ENCODE assay signal across 8 cellular contexts in genomic region chr14:77761205-77761931, GRCh38. TPM values are rescaled to one million over a fixed set of nuclear protein-coding genes. Genes with fewer than 3 reads are reported as not detected.
DNase-seq lines count a peak whose midpoint lies in the region; ATAC-seq and TF ChIP-seq lines count a peak whose summit lies in the region.

No MANE protein-coding gene starts in this region.

- DNase-seq in ELF-1 (ENCODE audit: low read depth, low spot score) (peak; percentile 54), HuH-7 (ENCODE audit: low spot score) (peak; percentile 63), SK-N-DZ (ENCODE audit: low spot score) (peak; percentile 57), lower leg skin (ENCODE audit: low spot score in 2 of 2) (peak in 1 of 2 donors; percentile 33), substantia nigra (lab: John Stamatoyannopoulos, UW) (peak in 28 of 49 donors; percentile 3 to 42 (median 15))
- no peak for DNase-seq in activated CD4-positive, alpha-beta T cell treated with anti-CD3 and anti-CD28 coated beads for 48 hours

- H3K27ac ChIP-seq in ectodermal cell (ENCODE audit: insufficient read depth, low read depth, low read length, poor library complexity, severe bottlenecking) (no peak overlapping the region), substantia nigra (ENCODE audit: low read depth, low read length, poor library complexity, severe bottlenecking) (peak overlapping the region; percentile 89)

- intact Hi-C loops in lower leg skin (cut with DNase I; ENCODE audit: low total_unique reads): no loop called here

- no peaks in the 10 kb centered on the region for H3K36me3 ChIP-seq in ectodermal cell (ENCODE audit: control insufficient read depth, insufficient read depth, low read length)

- ATAC-seq in GM21515 (IDR thresholded peaks at IDR 0.05; ENCODE audit: unreplicated experiment): peak; percentile 37

- no peaks in the 10 kb centered on the region for H3K9me3 ChIP-seq in ectodermal cell (ENCODE audit: control insufficient read depth, low read length)

- peaks cover 8% of the 10 kb centered on the region for H3K4me1 ChIP-seq in ectodermal cell (ENCODE audit: control insufficient read depth, insufficient read depth, low read length)

- H3K27me3 ChIP-seq in ectodermal cell (ENCODE audit: control insufficient read depth, insufficient read depth, low read length, poor library complexity, severe bottlenecking): no peaks in the 10 kb centered on the region

- TF ChIP-seq CTCF in lower leg skin (IDR thresholded peaks at IDR 0.05): no peak

- WGBS in ectodermal cell, 2 experiments: 10 to 14% methylated on average over 23 to 24 of the region's 24 CpGs
- 2 to 3% methylated on average over 24 of the region's 24 CpGs for WGBS in lower leg skin, 2 donors

- no peak for TF ChIP-seq POLR2A in lower leg skin (IDR thresholded peaks at IDR 0.05)

- H3K4me3 ChIP-seq in ectodermal cell (ENCODE audit: insufficient read depth, low read depth, low read length) (peak overlapping the region; percentile 77), lower leg skin (ENCODE audit: low read depth, poor library complexity, severe bottlenecking) (peak overlapping the region; percentile 89)

RNA-seq across cellular contexts. Expression of gene SNW1, which starts 0.4 kb away (rescaled TPM):
- polyA plus RNA-seq in SK-N-DZ (2014; cell fraction: cytosol; rRNA removed): 72.9 and 86.2 TPM in 2 replicates
- polyA plus RNA-seq in SK-N-DZ (2014; cell fraction: nucleus; rRNA removed): 48.4 and 68.7 TPM in 2 replicates
- 87.0 TPM for polyA plus RNA-seq in ectodermal cell (2013, experiment 1 of 4)
- 94.2 TPM for polyA plus RNA-seq in ectodermal cell (2013, experiment 2 of 4)
- 66.5 TPM for polyA plus RNA-seq in ectodermal cell (2013, experiment 3 of 4)
- 72.7 TPM for polyA plus RNA-seq in ectodermal cell (2013, experiment 4 of 4)
- total RNA-seq in lower leg skin: 10 to 100 TPM; 46.7 to 62.8 (median 58.0) TPM

RNA-seq across cellular contexts. Expression of gene ADCK1, which starts 38.5 kb away (rescaled TPM):
- 10.0 and 11.0 TPM in 2 replicates for polyA plus RNA-seq in SK-N-DZ (2014; cell fraction: cytosol; rRNA removed)
- 15.5 and 16.3 TPM in 2 replicates for polyA plus RNA-seq in SK-N-DZ (2014; cell fraction: nucleus; rRNA removed)
- 11.5 TPM for polyA plus RNA-seq in ectodermal cell (2013, experiment 1 of 4)
- 11.0 TPM for polyA plus RNA-seq in ectodermal cell (2013, experiment 2 of 4)
- polyA plus RNA-seq in ectodermal cell (2013, experiment 3 of 4): 10.2 TPM
- 8.9 TPM for polyA plus RNA-seq in ectodermal cell (2013, experiment 4 of 4)
- total RNA-seq in lower leg skin: 1 to 10 TPM; 5.7 to 8.5 (median 6.4) TPM

RNA-seq across cellular contexts. Expression of gene SLIRP, which starts 53.5 kb away (rescaled TPM):
- 989 and 1,108 TPM in 2 replicates for polyA plus RNA-seq in SK-N-DZ (2014; cell fraction: cytosol; rRNA removed)
- 826 and 1,147 TPM in 2 replicates for polyA plus RNA-seq in SK-N-DZ (2014; cell fraction: nucleus; rRNA removed)
- polyA plus RNA-seq in ectodermal cell (2013, experiment 1 of 4): 323 TPM
- 305 TPM for polyA plus RNA-seq in ectodermal cell (2013, experiment 2 of 4)
- 348 TPM for polyA plus RNA-seq in ectodermal cell (2013, experiment 3 of 4)
- 390 TPM for polyA plus RNA-seq in ectodermal cell (2013, experiment 4 of 4)
- total RNA-seq in lower leg skin: 100 to 1,000 TPM in 3 of 4 donors, 10 to 100 TPM in 1; 87.1 to 309 (median 107) TPM

RNA-seq across cellular contexts. Expression of gene ALKBH1, which starts 53.5 kb away (rescaled TPM):
- 9.4 and 17.7 TPM in 2 replicates for polyA plus RNA-seq in SK-N-DZ (2014; cell fraction: cytosol; rRNA removed)
- 10.2 and 12.7 TPM in 2 replicates for polyA plus RNA-seq in SK-N-DZ (2014; cell fraction: nucleus; rRNA removed)
- polyA plus RNA-seq in ectodermal cell (2013, experiment 1 of 4): 16.4 TPM
- 17.6 TPM for polyA plus RNA-seq in ectodermal cell (2013, experiment 2 of 4)
- polyA plus RNA-seq in ectodermal cell (2013, experiment 3 of 4): 15.6 TPM
- 15.8 TPM for polyA plus RNA-seq in ectodermal cell (2013, experiment 4 of 4)
- 10 to 100 TPM; 10.7 to 15.8 (median 14.9) TPM for total RNA-seq in lower leg skin
